Comparison of ENCODE assay signal across 10 cellular contexts in the genomic region with DNA sequence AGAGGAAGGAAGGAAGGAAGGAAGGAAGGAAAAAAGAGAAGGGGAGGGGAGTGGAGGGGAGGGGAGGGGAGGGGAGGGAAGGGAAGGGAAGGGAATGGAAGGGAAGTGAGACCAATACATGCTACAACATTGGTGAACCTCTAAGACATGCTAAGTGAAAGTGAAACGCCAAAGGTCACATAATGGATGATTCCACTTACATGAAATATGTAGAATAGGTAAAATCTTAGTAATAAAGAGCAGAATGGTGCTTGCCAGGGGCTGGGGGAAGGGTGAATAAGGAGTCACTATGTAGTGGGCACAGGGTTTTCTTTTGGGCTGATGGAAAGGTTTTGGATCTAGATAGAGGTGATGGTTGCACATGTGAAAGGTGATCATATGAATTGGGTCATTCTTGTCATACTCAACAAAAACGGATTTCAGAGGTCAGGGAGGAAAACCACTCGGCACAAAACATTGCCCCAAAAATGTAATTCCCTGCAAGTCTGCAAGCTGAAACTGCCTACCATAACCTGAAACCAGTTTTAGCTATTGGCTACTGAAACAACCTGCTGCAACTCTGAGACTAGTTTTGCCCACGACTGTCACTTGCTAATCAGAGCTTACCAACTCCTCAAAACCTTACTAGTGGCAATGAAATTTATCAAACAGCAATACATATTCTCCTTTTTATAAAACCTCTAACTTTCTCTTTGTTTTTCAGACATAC. TPM values are rescaled to one million over a fixed set of nuclear protein-coding genes. Genes with fewer than 3 reads are reported as not detected.
DNase-seq lines count a peak whose midpoint lies in the region; ATAC-seq and TF ChIP-seq lines count a peak whose summit lies in the region.
"Had no signal": no experiment of that assay in that cellular context is flagged by ENCODE, and none has a peak within 500 bp of the region (broad histone marks: within the 10 kb centered on the region; RNA-seq: fewer than 3 reads in every experiment).

No MANE protein-coding gene starts in this region.

- peaks cover 10% of the 10 kb centered on the region for H3K4me1 Mint-ChIP-seq in stimulated activated naive CD8-positive, alpha-beta T cell treated with anti-CD3 and anti-CD28 coated beads, Interleukin-15, Interleukin-2, amounts not matched to agents 100 ng/mL and 50 ng/mL, for 24 hours (ENCODE audit: low read depth)

- H3K4me3 Mint-ChIP-seq in stimulated activated naive CD8-positive, alpha-beta T cell treated with anti-CD3 and anti-CD28 coated beads, Interleukin-15, Interleukin-2, amounts not matched to agents 100 ng/mL and 50 ng/mL, for 24 hours: no peak overlapping the region

- H3K36me3 Mint-ChIP-seq in stimulated activated naive CD8-positive, alpha-beta T cell treated with anti-CD3 and anti-CD28 coated beads, Interleukin-15, Interleukin-2, amounts not matched to agents 100 ng/mL and 50 ng/mL, for 24 hours (ENCODE audit: low read depth): peaks cover 8% of the 10 kb centered on the region

- no peaks in the 10 kb centered on the region for H3K9me3 ChIP-seq in cardiac muscle cell (ENCODE audit: low read depth)
- H3K9me3 ChIP-seq in heart right ventricle: peaks cover 0 to 6% (median 0%) of the 10 kb centered on the region in 11 donors

- no peaks in the 10 kb centered on the region for H3K4me1 ChIP-seq in cardiac muscle cell (ENCODE audit: low read depth)
- H3K4me1 ChIP-seq in heart right ventricle: no peaks in the 10 kb centered on the region

- intact Hi-C loops in heart right ventricle (cut with DNase I): no loop called here

- no peak for TF ChIP-seq CTCF in cardiac muscle cell (IDR thresholded peaks at IDR 0.05; ENCODE audit: low read depth, low read length)
- no peak for TF ChIP-seq CTCF in heart right ventricle (IDR thresholded peaks at IDR 0.05)
- TF ChIP-seq CTCF in brain microvascular endothelial cell (IDR thresholded peaks at IDR 0.05; ENCODE audit: low read depth, low read length, missing control alignments): no peak

- H3K36me3 ChIP-seq in cardiac muscle cell (no peaks in the 10 kb centered on the region), heart right ventricle (no peaks in the 10 kb centered on the region), brain microvascular endothelial cell (replicated peaks) (no peaks in the 10 kb centered on the region)

- 60 to 76% methylated on average over 4 of the region's 4 CpGs for WGBS in heart right ventricle, 2 donors

- DNase-seq in cardiac muscle cell (ENCODE audit: low read depth in 1 of 2, low spot score in 1 of 2): no peak
- DNase-seq in heart right ventricle: no peak
- DNase-seq in DMS 273 (lab: John Stamatoyannopoulos, UW; ENCODE audit: unreplicated experiment): no peak
- no peak for DNase-seq in NK-92 (lab: John Stamatoyannopoulos, UW; ENCODE audit: unreplicated experiment)
- DNase-seq in brain microvascular endothelial cell: no peak
- DNase-seq: IMR-90, islet precursor cell had no signal

- H3K4me3 ChIP-seq in cardiac muscle cell: no peak overlapping the region
- H3K4me3 ChIP-seq in heart right ventricle: no peak overlapping the region
- no peak overlapping the region for H3K4me3 ChIP-seq in brain microvascular endothelial cell (ENCODE audit: low read depth, low read length)

- peaks cover 10% of the 10 kb centered on the region for H3K9me3 Mint-ChIP-seq in stimulated activated naive CD8-positive, alpha-beta T cell treated with anti-CD3 and anti-CD28 coated beads, Interleukin-15, Interleukin-2, amounts not matched to agents 100 ng/mL and 50 ng/mL, for 24 hours

- H3K27me3 ChIP-seq in cardiac muscle cell (no peaks in the 10 kb centered on the region), heart right ventricle (no peaks in the 10 kb centered on the region), brain microvascular endothelial cell (replicated peaks) (no peaks in the 10 kb centered on the region)

- ATAC-seq in heart right ventricle (no peak), GM21723 (IDR thresholded peaks at IDR 0.05; ENCODE audit: unreplicated experiment) (peak; percentile 89), HG03469 (IDR thresholded peaks at IDR 0.05; ENCODE audit: unreplicated experiment) (peak; percentile 52)

- in situ Hi-C loops in brain microvascular endothelial cell (cut with HindIII; ENCODE audit: low pct_ligation_motif_present, low sequenced_read_pairs): no loop called here

- H3K27ac ChIP-seq in cardiac muscle cell (peak overlapping the region; percentile 34), heart right ventricle (no peak overlapping the region), brain microvascular endothelial cell (no peak overlapping the region)

- H3K27me3 Mint-ChIP-seq in stimulated activated naive CD8-positive, alpha-beta T cell treated with anti-CD3 and anti-CD28 coated beads, Interleukin-15, Interleukin-2, amounts not matched to agents 100 ng/mL and 50 ng/mL, for 24 hours: no peaks in the 10 kb centered on the region

- peak overlapping the region; percentile 63 for H3K27ac Mint-ChIP-seq in stimulated activated naive CD8-positive, alpha-beta T cell treated with anti-CD3 and anti-CD28 coated beads, Interleukin-15, Interleukin-2, amounts not matched to agents 100 ng/mL and 50 ng/mL, for 24 hours

RNA-seq across cellular contexts. Expression of a gene that starts 59.2 kb away (rescaled TPM):
- total RNA-seq in cardiac muscle cell: 95.5 and 213 TPM in 2 replicates
- polyA plus RNA-seq in cardiac muscle cell: 134 and 260 TPM in 2 replicates
- total RNA-seq in heart right ventricle: 100 to 1,000 TPM; 138 to 379 (median 236) TPM
- polyA plus RNA-seq in heart right ventricle: 10 to 100 TPM in 1 of 2 donors, 1 to 10 TPM in 1; 5.2 to 15.2 TPM
- total RNA-seq: IMR-90 had no signal
- polyA plus RNA-seq: IMR-90 had no signal

Comparison
In these comparisons a context has a peak if more than half of its experiments do, and no peak if none do; other contexts are left out.
1. ATAC-seq: peak in GM21723 (single experiment) and HG03469 (single experiment); none in heart right ventricle (0 of 8).